2 cellular contexts compared by ENCODE assay signal in the genomic region with DNA sequence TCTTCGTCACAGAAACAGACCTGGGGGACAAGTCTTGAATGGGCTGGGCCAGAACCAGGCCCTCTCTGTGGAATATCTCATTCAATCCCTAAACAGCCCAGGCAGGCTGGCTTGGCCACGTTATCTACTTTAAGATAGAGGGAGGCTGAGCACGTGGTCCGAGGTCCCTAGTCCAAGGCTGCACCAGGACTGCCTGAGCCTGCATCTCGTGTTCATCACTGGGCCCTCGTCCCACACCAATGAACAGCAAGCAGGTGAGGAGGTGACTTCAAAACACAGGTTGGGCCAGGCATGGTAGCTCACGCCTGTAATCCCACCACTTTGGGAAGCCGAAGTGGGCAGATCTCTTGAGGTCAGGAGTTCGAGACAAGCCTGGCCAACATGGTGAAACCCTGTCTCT.
TF ChIP-seq lines count a peak whose summit lies in the region.

No MANE protein-coding gene starts in this region.

TF ChIP-seq in HepG2, 621 proteins besides CTCF, POLR2A, EP300 and RAD21 (continued from another document):
- TF ChIP-seq, protein P1, sequence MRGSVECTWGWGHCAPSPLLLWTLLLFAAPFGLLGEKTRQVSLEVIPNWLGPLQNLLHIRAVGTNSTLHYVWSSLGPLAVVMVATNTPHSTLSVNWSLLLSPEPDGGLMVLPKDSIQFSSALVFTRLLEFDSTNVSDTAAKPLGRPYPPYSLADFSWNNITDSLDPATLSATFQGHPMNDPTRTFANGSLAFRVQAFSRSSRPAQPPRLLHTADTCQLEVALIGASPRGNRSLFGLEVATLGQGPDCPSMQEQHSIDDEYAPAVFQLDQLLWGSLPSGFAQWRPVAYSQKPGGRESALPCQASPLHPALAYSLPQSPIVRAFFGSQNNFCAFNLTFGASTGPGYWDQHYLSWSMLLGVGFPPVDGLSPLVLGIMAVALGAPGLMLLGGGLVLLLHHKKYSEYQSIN (CRISPR knock-in tag; IDR thresholded peaks at IDR 0.05; ENCODE audit: borderline replicate concordance) = no peak
- TF ChIP-seq, protein P2, sequence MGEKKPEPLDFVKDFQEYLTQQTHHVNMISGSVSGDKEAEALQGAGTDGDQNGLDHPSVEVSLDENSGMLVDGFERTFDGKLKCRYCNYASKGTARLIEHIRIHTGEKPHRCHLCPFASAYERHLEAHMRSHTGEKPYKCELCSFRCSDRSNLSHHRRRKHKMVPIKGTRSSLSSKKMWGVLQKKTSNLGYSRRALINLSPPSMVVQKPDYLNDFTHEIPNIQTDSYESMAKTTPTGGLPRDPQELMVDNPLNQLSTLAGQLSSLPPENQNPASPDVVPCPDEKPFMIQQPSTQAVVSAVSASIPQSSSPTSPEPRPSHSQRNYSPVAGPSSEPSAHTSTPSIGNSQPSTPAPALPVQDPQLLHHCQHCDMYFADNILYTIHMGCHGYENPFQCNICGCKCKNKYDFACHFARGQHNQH (CRISPR knock-in tag; IDR thresholded peaks at IDR 0.05) = no peak
- TF ChIP-seq RBM22 (optimal IDR thresholded peaks at IDR 0.05; ENCODE audit: low read length) (no peak), ZNF557 (CRISPR knock-in tag; IDR thresholded peaks at IDR 0.05) (no peak), ATF7-NPFF (CRISPR knock-in tag; IDR thresholded peaks at IDR 0.05; ENCODE audit: low read depth) (no peak), HDAC1 (CRISPR knock-in tag; IDR thresholded peaks at IDR 0.05) (no peak), SMARCC2 (IDR thresholded peaks at IDR 0.05) (no peak), SALL2 (CRISPR knock-in tag; IDR thresholded peaks at IDR 0.05) (no peak), NONO (IDR thresholded peaks at IDR 0.05) (no peak), NONO (CRISPR knock-in tag; conservative IDR thresholded peaks at IDR 0.05) (no peak), CBX5 (CRISPR knock-in tag; IDR thresholded peaks at IDR 0.05; ENCODE audit: borderline replicate concordance) (no peak)
- TF ChIP-seq, protein P3, sequence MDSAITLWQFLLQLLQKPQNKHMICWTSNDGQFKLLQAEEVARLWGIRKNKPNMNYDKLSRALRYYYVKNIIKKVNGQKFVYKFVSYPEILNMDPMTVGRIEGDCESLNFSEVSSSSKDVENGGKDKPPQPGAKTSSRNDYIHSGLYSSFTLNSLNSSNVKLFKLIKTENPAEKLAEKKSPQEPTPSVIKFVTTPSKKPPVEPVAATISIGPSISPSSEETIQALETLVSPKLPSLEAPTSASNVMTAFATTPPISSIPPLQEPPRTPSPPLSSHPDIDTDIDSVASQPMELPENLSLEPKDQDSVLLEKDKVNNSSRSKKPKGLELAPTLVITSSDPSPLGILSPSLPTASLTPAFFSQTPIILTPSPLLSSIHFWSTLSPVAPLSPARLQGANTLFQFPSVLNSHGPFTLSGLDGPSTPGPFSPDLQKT (CRISPR knock-in tag; IDR thresholded peaks at IDR 0.05; ENCODE audit: borderline replicate concordance) = no peak
- TF ChIP-seq, protein P4, sequence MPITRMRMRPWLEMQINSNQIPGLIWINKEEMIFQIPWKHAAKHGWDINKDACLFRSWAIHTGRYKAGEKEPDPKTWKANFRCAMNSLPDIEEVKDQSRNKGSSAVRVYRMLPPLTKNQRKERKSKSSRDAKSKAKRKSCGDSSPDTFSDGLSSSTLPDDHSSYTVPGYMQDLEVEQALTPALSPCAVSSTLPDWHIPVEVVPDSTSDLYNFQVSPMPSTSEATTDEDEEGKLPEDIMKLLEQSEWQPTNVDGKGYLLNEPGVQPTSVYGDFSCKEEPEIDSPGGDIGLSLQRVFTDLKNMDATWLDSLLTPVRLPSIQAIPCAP (CRISPR knock-in tag; IDR thresholded peaks at IDR 0.05; ENCODE audit: low read depth) = no peak
TF ChIP-seq in HepG2: peak in this region for 0.

TF ChIP-seq in SK-N-SH treated with all-trans-retinoic acid at 6 μM for 48 hours, 23 proteins besides CTCF, POLR2A, EP300 and RAD21 (continued from another document):
- TF ChIP-seq, protein P5, sequence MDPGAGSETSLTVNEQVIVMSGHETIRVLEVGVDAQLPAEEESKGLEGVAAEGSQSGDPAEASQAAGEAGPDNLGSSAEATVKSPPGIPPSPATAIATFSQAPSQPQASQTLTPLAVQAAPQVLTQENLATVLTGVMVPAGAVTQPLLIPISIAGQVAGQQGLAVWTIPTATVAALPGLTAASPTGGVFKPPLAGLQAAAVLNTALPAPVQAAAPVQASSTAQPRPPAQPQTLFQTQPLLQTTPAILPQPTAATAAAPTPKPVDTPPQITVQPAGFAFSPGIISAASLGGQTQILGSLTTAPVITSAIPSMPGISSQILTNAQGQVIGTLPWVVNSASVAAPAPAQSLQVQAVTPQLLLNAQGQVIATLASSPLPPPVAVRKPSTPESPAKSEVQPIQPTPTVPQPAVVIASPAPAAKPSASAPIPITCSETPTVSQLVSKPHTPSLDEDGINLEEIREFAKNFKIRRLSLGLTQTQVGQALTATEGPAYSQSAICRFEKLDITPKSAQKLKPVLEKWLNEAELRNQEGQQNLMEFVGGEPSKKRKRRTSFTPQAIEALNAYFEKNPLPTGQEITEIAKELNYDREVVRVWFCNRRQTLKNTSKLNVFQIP (CRISPR knock-in tag; IDR thresholded peaks at IDR 0.05; ENCODE audit: borderline replicate concordance, low read depth) = no peak
- TF ChIP-seq TOX (CRISPR knock-in tag; IDR thresholded peaks at IDR 0.05; ENCODE audit: borderline replicate concordance) (no peak), TCF4 (CRISPR knock-in tag; IDR thresholded peaks at IDR 0.05; ENCODE audit: borderline replicate concordance) (no peak), RARB (CRISPR knock-in tag; IDR thresholded peaks at IDR 0.05) (no peak), ZNF70 (CRISPR knock-in tag; IDR thresholded peaks at IDR 0.05) (no peak), BACH2 (CRISPR knock-in tag; IDR thresholded peaks at IDR 0.05; ENCODE audit: borderline replicate concordance) (no peak), OSR1 (CRISPR knock-in tag; IDR thresholded peaks at IDR 0.05) (no peak), ISL1 (CRISPR knock-in tag; IDR thresholded peaks at IDR 0.05) (no peak), ESRRG (CRISPR knock-in tag; IDR thresholded peaks at IDR 0.05) (no peak)
- TF ChIP-seq, protein P6, sequence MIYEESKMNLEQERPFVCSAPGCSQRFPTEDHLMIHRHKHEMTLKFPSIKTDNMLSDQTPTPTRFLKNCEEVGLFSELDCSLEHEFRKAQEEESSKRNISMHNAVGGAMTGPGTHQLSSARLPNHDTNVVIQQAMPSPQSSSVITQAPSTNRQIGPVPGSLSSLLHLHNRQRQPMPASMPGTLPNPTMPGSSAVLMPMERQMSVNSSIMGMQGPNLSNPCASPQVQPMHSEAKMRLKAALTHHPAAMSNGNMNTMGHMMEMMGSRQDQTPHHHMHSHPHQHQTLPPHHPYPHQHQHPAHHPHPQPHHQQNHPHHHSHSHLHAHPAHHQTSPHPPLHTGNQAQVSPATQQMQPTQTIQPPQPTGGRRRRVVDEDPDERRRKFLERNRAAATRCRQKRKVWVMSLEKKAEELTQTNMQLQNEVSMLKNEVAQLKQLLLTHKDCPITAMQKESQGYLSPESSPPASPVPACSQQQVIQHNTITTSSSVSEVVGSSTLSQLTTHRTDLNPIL (CRISPR knock-in tag; IDR thresholded peaks at IDR 0.05; ENCODE audit: low read depth) = no peak
- TF ChIP-seq, protein P7, sequence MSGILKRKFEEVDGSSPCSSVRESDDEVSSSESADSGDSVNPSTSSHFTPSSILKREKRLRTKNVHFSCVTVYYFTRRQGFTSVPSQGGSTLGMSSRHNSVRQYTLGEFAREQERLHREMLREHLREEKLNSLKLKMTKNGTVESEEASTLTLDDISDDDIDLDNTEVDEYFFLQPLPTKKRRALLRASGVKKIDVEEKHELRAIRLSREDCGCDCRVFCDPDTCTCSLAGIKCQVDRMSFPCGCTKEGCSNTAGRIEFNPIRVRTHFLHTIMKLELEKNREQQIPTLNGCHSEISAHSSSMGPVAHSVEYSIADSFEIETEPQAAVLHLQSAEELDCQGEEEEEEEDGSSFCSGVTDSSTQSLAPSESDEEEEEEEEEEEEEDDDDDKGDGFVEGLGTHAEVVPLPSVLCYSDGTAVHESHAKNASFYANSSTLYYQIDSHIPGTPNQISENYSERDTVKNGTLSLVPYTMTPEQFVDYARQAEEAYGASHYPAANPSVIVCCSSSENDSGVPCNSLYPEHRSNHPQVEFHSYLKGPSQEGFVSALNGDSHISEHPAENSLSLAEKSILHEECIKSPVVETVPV (CRISPR knock-in tag; IDR thresholded peaks at IDR 0.05) = no peak
- TF ChIP-seq, protein P8, sequence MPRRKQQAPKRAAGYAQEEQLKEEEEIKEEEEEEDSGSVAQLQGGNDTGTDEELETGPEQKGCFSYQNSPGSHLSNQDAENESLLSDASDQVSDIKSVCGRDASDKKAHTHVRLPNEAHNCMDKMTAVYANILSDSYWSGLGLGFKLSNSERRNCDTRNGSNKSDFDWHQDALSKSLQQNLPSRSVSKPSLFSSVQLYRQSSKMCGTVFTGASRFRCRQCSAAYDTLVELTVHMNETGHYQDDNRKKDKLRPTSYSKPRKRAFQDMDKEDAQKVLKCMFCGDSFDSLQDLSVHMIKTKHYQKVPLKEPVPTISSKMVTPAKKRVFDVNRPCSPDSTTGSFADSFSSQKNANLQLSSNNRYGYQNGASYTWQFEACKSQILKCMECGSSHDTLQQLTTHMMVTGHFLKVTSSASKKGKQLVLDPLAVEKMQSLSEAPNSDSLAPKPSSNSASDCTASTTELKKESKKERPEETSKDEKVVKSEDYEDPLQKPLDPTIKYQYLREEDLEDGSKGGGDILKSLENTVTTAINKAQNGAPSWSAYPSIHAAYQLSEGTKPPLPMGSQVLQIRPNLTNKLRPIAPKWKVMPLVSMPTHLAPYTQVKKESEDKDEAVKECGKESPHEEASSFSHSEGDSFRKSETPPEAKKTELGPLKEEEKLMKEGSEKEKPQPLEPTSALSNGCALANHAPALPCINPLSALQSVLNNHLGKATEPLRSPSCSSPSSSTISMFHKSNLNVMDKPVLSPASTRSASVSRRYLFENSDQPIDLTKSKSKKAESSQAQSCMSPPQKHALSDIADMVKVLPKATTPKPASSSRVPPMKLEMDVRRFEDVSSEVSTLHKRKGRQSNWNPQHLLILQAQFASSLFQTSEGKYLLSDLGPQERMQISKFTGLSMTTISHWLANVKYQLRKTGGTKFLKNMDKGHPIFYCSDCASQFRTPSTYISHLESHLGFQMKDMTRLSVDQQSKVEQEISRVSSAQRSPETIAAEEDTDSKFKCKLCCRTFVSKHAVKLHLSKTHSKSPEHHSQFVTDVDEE (CRISPR knock-in tag; IDR thresholded peaks at IDR 0.05) = no peak
